In the genomic region with DNA sequence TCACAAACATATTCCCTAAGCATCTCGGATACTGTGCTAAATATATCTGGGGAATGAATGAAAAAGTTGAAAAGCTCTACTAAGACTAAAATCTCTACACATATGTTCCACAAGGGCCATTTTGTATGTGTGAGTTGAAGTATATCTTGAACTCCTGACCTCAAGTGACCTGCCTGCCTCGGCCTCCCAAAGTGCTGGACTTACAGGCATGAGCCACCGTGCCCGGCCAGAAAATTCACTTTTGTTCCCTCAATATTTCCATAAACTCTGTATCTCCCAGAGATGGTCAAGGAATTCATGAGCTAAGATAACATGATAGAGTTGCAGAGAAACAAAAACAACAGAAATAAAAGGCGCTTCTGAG, we compare ENCODE assay signal across 10 cellular contexts. TPM values are rescaled to one million over a fixed set of nuclear protein-coding genes. Genes with fewer than 3 reads are reported as not detected.
DNase-seq lines count a peak whose midpoint lies in the region; ATAC-seq and TF ChIP-seq lines count a peak whose summit lies in the region.
"Had no signal": no experiment of that assay in that cellular context is flagged by ENCODE, and none has a peak within 500 bp of the region (broad histone marks: within the 10 kb centered on the region; RNA-seq: fewer than 3 reads in every experiment).

No MANE protein-coding gene starts in this region.

- ATAC-seq in activated T-cell treated with anti-CD3 and anti-CD28 coated beads, Interleukin-2, amount 50 U/mL, for 72 hours (replicated peaks in 1 of 2) = no peak
- no peak for ATAC-seq in Panc1
- ATAC-seq in stimulated activated naive CD8-positive, alpha-beta T cell treated with anti-CD3 and anti-CD28 coated beads, Interleukin-15, amount 100 ng/mL, for 72 hours = no peak
- ATAC-seq: left lung had no signal

- no peak overlapping the region for H2BK5ac ChIP-seq in neuronal stem cell (ENCODE audit: low read length)

- peaks cover 17% of the 10 kb centered on the region for H3K4me1 ChIP-seq in Panc1 (ENCODE audit: control insufficient read depth, insufficient read depth, low read length)
- peaks cover 0 to 8% of the 10 kb centered on the region in 2 donors for H3K4me1 ChIP-seq in neuronal stem cell (ENCODE audit: control insufficient read depth in 2 of 2, insufficient read depth in 1 of 2, low read depth in 1 of 2, low read length in 2 of 2)

- H3K9me3 ChIP-seq in Panc1 (ENCODE audit: control insufficient read depth, insufficient read depth, low read depth, low read length) (no peaks in the 10 kb centered on the region), neuronal stem cell (replicated peaks in 1 of 2; ENCODE audit: control insufficient read depth in 2 of 2, insufficient read depth in 1 of 2, low read depth in 1 of 2, low read length in 2 of 2) (peaks cover 0 to 10% of the 10 kb centered on the region in 2 donors)
- H3K9me3 ChIP-seq: left lung had no signal

- CTCF ChIA-PET in Panc1 (lab: Charles Lee) = interaction anchor here (0.7 kb wide), 1 partner anchor 275 kb away, joined by 3 read pairs; no protein-coding TSS in a partner anchor

- no peak overlapping the region for H3K18ac ChIP-seq in neuronal stem cell (ENCODE audit: low read length)

- no TSS peak for BruUV-seq in Panc1 (replicated peaks; lab: Mats Ljungman, UMichigan)

- no peak for TF ChIP-seq CTCF in Panc1 (IDR thresholded peaks at IDR 0.05)

- no peak overlapping the region for H3K4me2 ChIP-seq in neuronal stem cell (ENCODE audit: insufficient read depth, low read length, poor library complexity, severe bottlenecking)

- DNase-seq in activated T-cell treated with anti-CD3 and anti-CD28 coated beads, Interleukin-2, amount 50 U/mL, for 72 hours = no peak
- DNase-seq in activated T-cell treated with anti-CD3 and anti-CD28 coated beads for 4 hours = no peak
- DNase-seq in Panc1 (ENCODE audit: low read depth, low spot score) = no peak
- no peak for DNase-seq in epithelial cell of prostate (ENCODE audit: low read depth, low spot score)
- no peak for DNase-seq in stimulated activated naive CD8-positive, alpha-beta T cell treated with anti-CD3 and anti-CD28 coated beads, Interleukin-15, amount 100 ng/mL, for 72 hours
- DNase-seq in occipital lobe (lab: John Stamatoyannopoulos, UW) = no peak
- no peak for DNase-seq in posterior cingulate gyrus
- no peak for DNase-seq in neuronal stem cell (ENCODE audit: low spot score)
- DNase-seq: amygdala, left lung had no signal

- intact Hi-C loops in Panc1 (cut with micrococcal nuclease; ENCODE audit: unreplicated experiment) (no loop called here), posterior cingulate gyrus (cut with DNase I) (no loop called here)

- peak overlapping the region; percentile 98 for H3K27ac Mint-ChIP-seq in activated T-cell treated with anti-CD3 and anti-CD28 coated beads, Interleukin-2, amount 50 U/mL, for 72 hours
- peak overlapping the region in 1 of 2 donors; percentile 72 for H3K27ac Mint-ChIP-seq in stimulated activated naive CD8-positive, alpha-beta T cell treated with anti-CD3 and anti-CD28 coated beads, Interleukin-15, amount 100 ng/mL, for 72 hours

- no peak overlapping the region for H4K8ac ChIP-seq in neuronal stem cell (ENCODE audit: low read depth, low read length)

- H4K91ac ChIP-seq in neuronal stem cell (ENCODE audit: low read depth, low read length, poor library complexity) = no peak overlapping the region

- no peak overlapping the region for H2BK12ac ChIP-seq in neuronal stem cell (ENCODE audit: low read length)

- no peak overlapping the region for H2BK120ac ChIP-seq in neuronal stem cell (ENCODE audit: low read depth, low read length)

- no peaks in the 10 kb centered on the region for H3K9me3 Mint-ChIP-seq in activated T-cell treated with anti-CD3 and anti-CD28 coated beads, Interleukin-2, amount 50 U/mL, for 72 hours
- no peaks in the 10 kb centered on the region for H3K9me3 Mint-ChIP-seq in stimulated activated naive CD8-positive, alpha-beta T cell treated with anti-CD3 and anti-CD28 coated beads, Interleukin-15, amount 100 ng/mL, for 72 hours

- H3K4me1 Mint-ChIP-seq in activated T-cell treated with anti-CD3 and anti-CD28 coated beads, Interleukin-2, amount 50 U/mL, for 72 hours (ENCODE audit: low read depth) = peaks cover 47% of the 10 kb centered on the region
- peaks cover 40% of the 10 kb centered on the region for H3K4me1 Mint-ChIP-seq in stimulated activated naive CD8-positive, alpha-beta T cell treated with anti-CD3 and anti-CD28 coated beads, Interleukin-15, amount 100 ng/mL, for 72 hours

- in situ Hi-C loops in Panc1 (cut with HindIII; ENCODE audit: low pct_unique_long_range_greater_than_20kb, low sequenced_read_pairs) = no loop called here

- H3K27me3 ChIP-seq in Panc1 (ENCODE audit: control insufficient read depth, insufficient read depth, low read length) (no peaks in the 10 kb centered on the region), neuronal stem cell (ENCODE audit: control insufficient read depth in 3 of 3, insufficient read depth in 3 of 3, low read depth in 1 of 3, low read length in 3 of 3) (peaks cover 0 to 4% (median 0%) of the 10 kb centered on the region in 3 experiments)
- H3K27me3 ChIP-seq: left lung had no signal

- H2BK15ac ChIP-seq in neuronal stem cell (ENCODE audit: low read length) = no peak overlapping the region

- no CpG with 5 or more reads among the region's 5 CpGs for WGBS in neuronal stem cell (ENCODE audit: extremely low coverage in 2 of 2, insufficient read length in 2 of 2, insufficient replicate concordance in 1 of 2), 2 donors

- H2AK5ac ChIP-seq in neuronal stem cell (ENCODE audit: low read depth, low read length) = no peak overlapping the region

- peaks cover 3% of the 10 kb centered on the region for H3K79me1 ChIP-seq in neuronal stem cell (ENCODE audit: low read depth, low read length)

- POLR2A ChIA-PET in Panc1 (lab: Charles Lee) = interaction anchor here (1.3 kb wide), 1 partner anchor 17 kb away, joined by 4 read pairs; no protein-coding TSS in a partner anchor

- H3K27me3 Mint-ChIP-seq in activated T-cell treated with anti-CD3 and anti-CD28 coated beads, Interleukin-2, amount 50 U/mL, for 72 hours (ENCODE audit: low read depth) = no peaks in the 10 kb centered on the region
- H3K27me3 Mint-ChIP-seq in stimulated activated naive CD8-positive, alpha-beta T cell treated with anti-CD3 and anti-CD28 coated beads, Interleukin-15, amount 100 ng/mL, for 72 hours = no peaks in the 10 kb centered on the region

- peak overlapping the region; percentile 88 for H3K27ac ChIP-seq in Panc1 (ENCODE audit: low read length)
- H3K27ac ChIP-seq in epithelial cell of prostate = peak overlapping the region; percentile 100
- no peak overlapping the region for H3K27ac ChIP-seq in neuronal stem cell (replicated peaks; ENCODE audit: low read length)

- H3K4me3 Mint-ChIP-seq in activated T-cell treated with anti-CD3 and anti-CD28 coated beads, Interleukin-2, amount 50 U/mL, for 72 hours = peak overlapping the region; percentile 98 to 100
- peak overlapping the region; percentile 86 to 91 for H3K4me3 Mint-ChIP-seq in stimulated activated naive CD8-positive, alpha-beta T cell treated with anti-CD3 and anti-CD28 coated beads, Interleukin-15, amount 100 ng/mL, for 72 hours

- H3K4me3 ChIP-seq in Panc1 (ENCODE audit: low read depth in 2 of 2, low read length in 2 of 2) (peak overlapping the region; percentile 87 to 91), neuronal stem cell (ENCODE audit: low read length in 2 of 2) (no peak overlapping the region)

- no peak overlapping the region for H2AFZ ChIP-seq in neuronal stem cell (ENCODE audit: low read length)

- H3K36me3 Mint-ChIP-seq in activated T-cell treated with anti-CD3 and anti-CD28 coated beads, Interleukin-2, amount 50 U/mL, for 72 hours (ENCODE audit: insufficient read depth in 2 of 2) = peaks cover 5 to 7% of the 10 kb centered on the region in 2 donors

- no peak overlapping the region for H3K4ac ChIP-seq in neuronal stem cell (ENCODE audit: low read length)

- H3K36me3 ChIP-seq in Panc1 (ENCODE audit: control insufficient read depth, insufficient read depth, low read length) (peaks cover 18% of the 10 kb centered on the region), neuronal stem cell (replicated peaks in 1 of 2; ENCODE audit: control insufficient read depth in 2 of 2, insufficient read depth in 2 of 2, low read length in 2 of 2) (no peaks in the 10 kb centered on the region)

- no peak overlapping the region for H3K14ac ChIP-seq in neuronal stem cell (ENCODE audit: low read length)

- H3K9ac ChIP-seq in neuronal stem cell (ENCODE audit: low read depth, low read length, poor library complexity) = no peak overlapping the region

- no peak overlapping the region for H3K23ac ChIP-seq in neuronal stem cell (ENCODE audit: low read depth, low read length, poor library complexity)

RNA-seq across cellular contexts. Expression of a gene that starts 1.5 kb away (rescaled TPM):
- 100 to 1,000 TPM; 124 to 151 TPM for total RNA-seq in activated T-cell treated with anti-CD3 and anti-CD28 coated beads, Interleukin-2, amount 50 U/mL, for 72 hours
- 524 TPM for total RNA-seq in Panc1 (2021; ENCODE audit: unreplicated experiment)
- polyA plus RNA-seq in Panc1 (2012; ENCODE audit: insufficient read length) = 438 TPM
- 33.5 TPM for total RNA-seq in occipital lobe
- 571 TPM for polyA plus RNA-seq in neuronal stem cell (2013, experiment 1 of 2)
- polyA plus RNA-seq in neuronal stem cell (2013, experiment 2 of 2) = 547 TPM

RNA-seq across cellular contexts. Expression of a gene that starts 31.6 kb away (rescaled TPM):
- total RNA-seq in activated T-cell treated with anti-CD3 and anti-CD28 coated beads, Interleukin-2, amount 50 U/mL, for 72 hours = 1 to 10 TPM in 1 of 2 donors, not detected in 1; 1.7 TPM
- total RNA-seq in Panc1 (2021; ENCODE audit: unreplicated experiment) (0.39 TPM), occipital lobe (not detected)
- 1.6 TPM for polyA plus RNA-seq in Panc1 (2012; ENCODE audit: insufficient read length)
- polyA plus RNA-seq in neuronal stem cell (2013, experiment 1 of 2) = 0.11 TPM
- 0.07 TPM for polyA plus RNA-seq in neuronal stem cell (2013, experiment 2 of 2)

RNA-seq across cellular contexts. Expression of a gene that starts 59.7 kb away (rescaled TPM):
- 10 to 100 TPM; 63.8 to 77.9 TPM for total RNA-seq in activated T-cell treated with anti-CD3 and anti-CD28 coated beads, Interleukin-2, amount 50 U/mL, for 72 hours
- total RNA-seq in Panc1 (2021; ENCODE audit: unreplicated experiment) (50.0 TPM), occipital lobe (1.2 TPM)
- 17.3 TPM for polyA plus RNA-seq in Panc1 (2012; ENCODE audit: insufficient read length)
- polyA plus RNA-seq in neuronal stem cell (2013, experiment 1 of 2) = 82.7 TPM
- polyA plus RNA-seq in neuronal stem cell (2013, experiment 2 of 2) = 77.4 TPM

Comparison
In these comparisons a context has a peak if more than half of its experiments do, and no peak if none do; other contexts are left out.
1. H3K4me3 ChIP-seq: peak in Panc1 (2 of 2); none in neuronal stem cell (0 of 2).
2. RNA of a gene that starts 59.7 kb away (total RNA-seq): 63.8 to 77.9 TPM in activated T-cell treated with anti-CD3 and anti-CD28 coated beads, Interleukin-2, amount 50 U/mL, for 72 hours and 50.0 TPM in Panc1 (single experiment); 1.2 TPM in occipital lobe (single experiment); every median in the first group is over 10 times any median in the second.